Comparison of ENCODE assay signal across 1 cellular context in the genomic region with DNA sequence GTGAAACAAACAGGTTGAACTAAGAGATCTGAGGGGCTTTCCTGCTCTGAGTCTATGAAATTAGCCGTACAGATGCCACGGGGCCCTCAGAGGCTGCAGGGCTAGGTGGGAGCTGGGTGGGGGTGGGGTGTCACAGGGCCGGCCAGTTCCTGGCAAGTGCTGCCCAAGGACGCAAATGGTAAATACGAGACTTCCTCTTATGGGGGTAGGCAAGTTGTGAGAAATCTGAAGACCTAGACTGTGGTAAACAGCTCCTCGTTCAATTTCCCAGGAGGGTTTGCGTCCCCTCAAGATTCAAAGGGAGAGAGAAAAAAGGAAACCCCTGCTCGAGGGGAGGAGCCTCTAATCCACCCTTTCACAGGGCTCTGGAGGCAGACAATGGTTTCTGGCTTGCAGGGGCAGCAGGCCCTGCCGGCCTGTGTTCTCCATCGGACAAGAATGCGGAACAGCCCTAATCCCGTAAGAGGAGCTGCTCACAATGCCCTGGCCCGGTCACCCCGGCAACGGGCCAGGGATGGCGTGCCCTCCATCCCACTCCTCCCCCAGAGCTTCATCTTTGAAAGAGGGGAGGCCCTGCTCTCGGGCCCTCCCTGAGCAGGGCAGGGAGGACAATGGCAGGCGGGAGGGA.
TF ChIP-seq lines count a peak whose summit lies in the region.

No MANE protein-coding gene starts in this region.

TF ChIP-seq in GM12878, 131 proteins besides CTCF, POLR2A, EP300 and RAD21 (continued from another document and continues in another):
- TF ChIP-seq, protein P1, sequence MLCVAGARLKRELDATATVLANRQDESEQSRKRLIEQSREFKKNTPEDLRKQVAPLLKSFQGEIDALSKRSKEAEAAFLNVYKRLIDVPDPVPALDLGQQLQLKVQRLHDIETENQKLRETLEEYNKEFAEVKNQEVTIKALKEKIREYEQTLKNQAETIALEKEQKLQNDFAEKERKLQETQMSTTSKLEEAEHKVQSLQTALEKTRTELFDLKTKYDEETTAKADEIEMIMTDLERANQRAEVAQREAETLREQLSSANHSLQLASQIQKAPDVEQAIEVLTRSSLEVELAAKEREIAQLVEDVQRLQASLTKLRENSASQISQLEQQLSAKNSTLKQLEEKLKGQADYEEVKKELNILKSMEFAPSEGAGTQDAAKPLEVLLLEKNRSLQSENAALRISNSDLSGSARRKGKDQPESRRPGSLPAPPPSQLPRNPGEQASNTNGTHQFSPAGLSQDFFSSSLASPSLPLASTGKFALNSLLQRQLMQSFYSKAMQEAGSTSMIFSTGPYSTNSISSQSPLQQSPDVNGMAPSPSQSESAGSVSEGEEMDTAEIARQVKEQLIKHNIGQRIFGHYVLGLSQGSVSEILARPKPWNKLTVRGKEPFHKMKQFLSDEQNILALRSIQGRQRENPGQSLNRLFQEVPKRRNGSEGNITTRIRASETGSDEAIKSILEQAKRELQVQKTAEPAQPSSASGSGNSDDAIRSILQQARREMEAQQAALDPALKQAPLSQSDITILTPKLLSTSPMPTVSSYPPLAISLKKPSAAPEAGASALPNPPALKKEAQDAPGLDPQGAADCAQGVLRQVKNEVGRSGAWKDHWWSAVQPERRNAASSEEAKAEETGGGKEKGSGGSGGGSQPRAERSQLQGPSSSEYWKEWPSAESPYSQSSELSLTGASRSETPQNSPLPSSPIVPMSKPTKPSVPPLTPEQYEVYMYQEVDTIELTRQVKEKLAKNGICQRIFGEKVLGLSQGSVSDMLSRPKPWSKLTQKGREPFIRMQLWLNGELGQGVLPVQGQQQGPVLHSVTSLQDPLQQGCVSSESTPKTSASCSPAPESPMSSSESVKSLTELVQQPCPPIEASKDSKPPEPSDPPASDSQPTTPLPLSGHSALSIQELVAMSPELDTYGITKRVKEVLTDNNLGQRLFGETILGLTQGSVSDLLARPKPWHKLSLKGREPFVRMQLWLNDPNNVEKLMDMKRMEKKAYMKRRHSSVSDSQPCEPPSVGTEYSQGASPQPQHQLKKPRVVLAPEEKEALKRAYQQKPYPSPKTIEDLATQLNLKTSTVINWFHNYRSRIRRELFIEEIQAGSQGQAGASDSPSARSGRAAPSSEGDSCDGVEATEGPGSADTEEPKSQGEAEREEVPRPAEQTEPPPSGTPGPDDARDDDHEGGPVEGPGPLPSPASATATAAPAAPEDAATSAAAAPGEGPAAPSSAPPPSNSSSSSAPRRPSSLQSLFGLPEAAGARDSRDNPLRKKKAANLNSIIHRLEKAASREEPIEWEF (IDR thresholded peaks at IDR 0.05; ENCODE audit: insufficient replicate concordance, low read depth, low read length), result peak; percentile 65
- TF ChIP-seq, protein P2, sequence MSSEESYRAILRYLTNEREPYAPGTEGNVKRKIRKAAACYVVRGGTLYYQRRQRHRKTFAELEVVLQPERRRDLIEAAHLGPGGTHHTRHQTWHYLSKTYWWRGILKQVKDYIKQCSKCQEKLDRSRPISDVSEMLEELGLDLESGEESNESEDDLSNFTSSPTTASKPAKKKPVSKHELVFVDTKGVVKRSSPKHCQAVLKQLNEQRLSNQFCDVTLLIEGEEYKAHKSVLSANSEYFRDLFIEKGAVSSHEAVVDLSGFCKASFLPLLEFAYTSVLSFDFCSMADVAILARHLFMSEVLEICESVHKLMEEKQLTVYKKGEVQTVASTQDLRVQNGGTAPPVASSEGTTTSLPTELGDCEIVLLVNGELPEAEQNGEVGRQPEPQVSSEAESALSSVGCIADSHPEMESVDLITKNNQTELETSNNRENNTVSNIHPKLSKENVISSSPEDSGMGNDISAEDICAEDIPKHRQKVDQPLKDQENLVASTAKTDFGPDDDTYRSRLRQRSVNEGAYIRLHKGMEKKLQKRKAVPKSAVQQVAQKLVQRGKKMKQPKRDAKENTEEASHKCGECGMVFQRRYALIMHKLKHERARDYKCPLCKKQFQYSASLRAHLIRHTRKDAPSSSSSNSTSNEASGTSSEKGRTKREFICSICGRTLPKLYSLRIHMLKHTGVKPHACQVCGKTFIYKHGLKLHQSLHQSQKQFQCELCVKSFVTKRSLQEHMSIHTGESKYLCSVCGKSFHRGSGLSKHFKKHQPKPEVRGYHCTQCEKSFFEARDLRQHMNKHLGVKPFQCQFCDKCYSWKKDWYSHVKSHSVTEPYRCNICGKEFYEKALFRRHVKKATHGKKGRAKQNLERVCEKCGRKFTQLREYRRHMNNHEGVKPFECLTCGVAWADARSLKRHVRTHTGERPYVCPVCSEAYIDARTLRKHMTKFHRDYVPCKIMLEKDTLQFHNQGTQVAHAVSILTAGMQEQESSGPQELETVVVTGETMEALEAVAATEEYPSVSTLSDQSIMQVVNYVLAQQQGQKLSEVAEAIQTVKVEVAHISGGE (CRISPR knock-in tag; IDR thresholded peaks at IDR 0.05), result no peak
- TF ChIP-seq, protein P3, sequence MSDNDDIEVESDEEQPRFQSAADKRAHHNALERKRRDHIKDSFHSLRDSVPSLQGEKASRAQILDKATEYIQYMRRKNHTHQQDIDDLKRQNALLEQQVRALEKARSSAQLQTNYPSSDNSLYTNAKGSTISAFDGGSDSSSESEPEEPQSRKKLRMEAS (IDR thresholded peaks at IDR 0.05; ENCODE audit: low read depth, low read length), result no peak
- TF ChIP-seq NFIC (IDR thresholded peaks at IDR 0.05; ENCODE audit: low read depth, low read length), result peak; percentile 49; the same call in 1 of the 2 replicates
- TF ChIP-seq SUPT20H (IDR thresholded peaks at IDR 0.05; ENCODE audit: borderline replicate concordance, control insufficient read depth, low read depth, low read length), result no peak
- TF ChIP-seq KDM1A (IDR thresholded peaks at IDR 0.05; ENCODE audit: borderline replicate concordance), result no peak
- TF ChIP-seq CHD1 (IDR thresholded peaks at IDR 0.05; ENCODE audit: low read depth, low read length), result no peak
- TF ChIP-seq, protein P4, sequence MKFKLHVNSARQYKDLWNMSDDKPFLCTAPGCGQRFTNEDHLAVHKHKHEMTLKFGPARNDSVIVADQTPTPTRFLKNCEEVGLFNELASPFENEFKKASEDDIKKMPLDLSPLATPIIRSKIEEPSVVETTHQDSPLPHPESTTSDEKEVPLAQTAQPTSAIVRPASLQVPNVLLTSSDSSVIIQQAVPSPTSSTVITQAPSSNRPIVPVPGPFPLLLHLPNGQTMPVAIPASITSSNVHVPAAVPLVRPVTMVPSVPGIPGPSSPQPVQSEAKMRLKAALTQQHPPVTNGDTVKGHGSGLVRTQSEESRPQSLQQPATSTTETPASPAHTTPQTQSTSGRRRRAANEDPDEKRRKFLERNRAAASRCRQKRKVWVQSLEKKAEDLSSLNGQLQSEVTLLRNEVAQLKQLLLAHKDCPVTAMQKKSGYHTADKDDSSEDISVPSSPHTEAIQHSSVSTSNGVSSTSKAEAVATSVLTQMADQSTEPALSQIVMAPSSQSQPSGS (IDR thresholded peaks at IDR 0.05; ENCODE audit: low read length), result no peak
- TF ChIP-seq RELA (IDR thresholded peaks at IDR 0.05; ENCODE audit: borderline replicate concordance, partially characterized antibody), result peak; percentile 3
- no peak for TF ChIP-seq SMARCA5 (IDR thresholded peaks at IDR 0.05)
- TF ChIP-seq, protein P5, sequence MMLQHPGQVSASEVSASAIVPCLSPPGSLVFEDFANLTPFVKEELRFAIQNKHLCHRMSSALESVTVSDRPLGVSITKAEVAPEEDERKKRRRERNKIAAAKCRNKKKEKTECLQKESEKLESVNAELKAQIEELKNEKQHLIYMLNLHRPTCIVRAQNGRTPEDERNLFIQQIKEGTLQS (IDR thresholded peaks at IDR 0.05; ENCODE audit: borderline replicate concordance, extremely low read depth, low read depth, low read length), result no peak
- TF ChIP-seq CREB1 (IDR thresholded peaks at IDR 0.05; ENCODE audit: low read depth), result no peak
- no peak for TF ChIP-seq ZBED1 (IDR thresholded peaks at IDR 0.05; ENCODE audit: borderline replicate concordance)
- TF ChIP-seq CBX5 (IDR thresholded peaks at IDR 0.05; ENCODE audit: low read depth), result no peak
- TF ChIP-seq BRCA1 (IDR thresholded peaks at IDR 0.05; ENCODE audit: low read depth, low read length), result no peak
- no peak for TF ChIP-seq BMI1 (IDR thresholded peaks at IDR 0.05; ENCODE audit: borderline replicate concordance)
- TF ChIP-seq, protein P6, sequence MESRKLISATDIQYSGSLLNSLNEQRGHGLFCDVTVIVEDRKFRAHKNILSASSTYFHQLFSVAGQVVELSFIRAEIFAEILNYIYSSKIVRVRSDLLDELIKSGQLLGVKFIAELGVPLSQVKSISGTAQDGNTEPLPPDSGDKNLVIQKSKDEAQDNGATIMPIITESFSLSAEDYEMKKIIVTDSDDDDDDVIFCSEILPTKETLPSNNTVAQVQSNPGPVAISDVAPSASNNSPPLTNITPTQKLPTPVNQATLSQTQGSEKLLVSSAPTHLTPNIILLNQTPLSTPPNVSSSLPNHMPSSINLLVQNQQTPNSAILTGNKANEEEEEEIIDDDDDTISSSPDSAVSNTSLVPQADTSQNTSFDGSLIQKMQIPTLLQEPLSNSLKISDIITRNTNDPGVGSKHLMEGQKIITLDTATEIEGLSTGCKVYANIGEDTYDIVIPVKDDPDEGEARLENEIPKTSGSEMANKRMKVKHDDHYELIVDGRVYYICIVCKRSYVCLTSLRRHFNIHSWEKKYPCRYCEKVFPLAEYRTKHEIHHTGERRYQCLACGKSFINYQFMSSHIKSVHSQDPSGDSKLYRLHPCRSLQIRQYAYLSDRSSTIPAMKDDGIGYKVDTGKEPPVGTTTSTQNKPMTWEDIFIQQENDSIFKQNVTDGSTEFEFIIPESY (IDR thresholded peaks at IDR 0.05), result no peak
- no peak for TF ChIP-seq CHD4 (IDR thresholded peaks at IDR 0.05)
- TF ChIP-seq SPI1 (IDR thresholded peaks at IDR 0.05; ENCODE audit: borderline replicate concordance, insufficient read depth, low read depth, low read length), result peak; percentile 66
- TF ChIP-seq MYC (IDR thresholded peaks at IDR 0.05; ENCODE audit: insufficient read depth, insufficient read length, insufficient replicate concordance, low read length, severe bottlenecking), result no peak
- no peak for TF ChIP-seq ZNF24 (IDR thresholded peaks at IDR 0.05)
- no peak; the same call in 1 of the 2 replicates for TF ChIP-seq SMC3 (IDR thresholded peaks at IDR 0.05; ENCODE audit: borderline replicate concordance, low read length)
- TF ChIP-seq, protein P7, sequence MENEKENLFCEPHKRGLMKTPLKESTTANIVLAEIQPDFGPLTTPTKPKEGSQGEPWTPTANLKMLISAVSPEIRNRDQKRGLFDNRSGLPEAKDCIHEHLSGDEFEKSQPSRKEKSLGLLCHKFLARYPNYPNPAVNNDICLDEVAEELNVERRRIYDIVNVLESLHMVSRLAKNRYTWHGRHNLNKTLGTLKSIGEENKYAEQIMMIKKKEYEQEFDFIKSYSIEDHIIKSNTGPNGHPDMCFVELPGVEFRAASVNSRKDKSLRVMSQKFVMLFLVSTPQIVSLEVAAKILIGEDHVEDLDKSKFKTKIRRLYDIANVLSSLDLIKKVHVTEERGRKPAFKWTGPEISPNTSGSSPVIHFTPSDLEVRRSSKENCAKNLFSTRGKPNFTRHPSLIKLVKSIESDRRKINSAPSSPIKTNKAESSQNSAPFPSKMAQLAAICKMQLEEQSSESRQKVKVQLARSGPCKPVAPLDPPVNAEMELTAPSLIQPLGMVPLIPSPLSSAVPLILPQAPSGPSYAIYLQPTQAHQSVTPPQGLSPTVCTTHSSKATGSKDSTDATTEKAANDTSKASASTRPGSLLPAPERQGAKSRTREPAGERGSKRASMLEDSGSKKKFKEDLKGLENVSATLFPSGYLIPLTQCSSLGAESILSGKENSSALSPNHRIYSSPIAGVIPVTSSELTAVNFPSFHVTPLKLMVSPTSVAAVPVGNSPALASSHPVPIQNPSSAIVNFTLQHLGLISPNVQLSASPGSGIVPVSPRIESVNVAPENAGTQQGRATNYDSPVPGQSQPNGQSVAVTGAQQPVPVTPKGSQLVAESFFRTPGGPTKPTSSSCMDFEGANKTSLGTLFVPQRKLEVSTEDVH (IDR thresholded peaks at IDR 0.05; ENCODE audit: low read depth, partially characterized antibody), result no peak
- TF ChIP-seq TBL1XR1 (IDR thresholded peaks at IDR 0.05; ENCODE audit: low read depth, low read length), result peak; percentile 46; the same call in 1 of the 2 replicates
- 0 out of 2 replicates have a peak, but pooled peaks have one; percentile 21 for TF ChIP-seq MEF2A (IDR thresholded peaks at IDR 0.05; ENCODE audit: insufficient read depth, low read depth, low read length)
- TF ChIP-seq, protein P8, sequence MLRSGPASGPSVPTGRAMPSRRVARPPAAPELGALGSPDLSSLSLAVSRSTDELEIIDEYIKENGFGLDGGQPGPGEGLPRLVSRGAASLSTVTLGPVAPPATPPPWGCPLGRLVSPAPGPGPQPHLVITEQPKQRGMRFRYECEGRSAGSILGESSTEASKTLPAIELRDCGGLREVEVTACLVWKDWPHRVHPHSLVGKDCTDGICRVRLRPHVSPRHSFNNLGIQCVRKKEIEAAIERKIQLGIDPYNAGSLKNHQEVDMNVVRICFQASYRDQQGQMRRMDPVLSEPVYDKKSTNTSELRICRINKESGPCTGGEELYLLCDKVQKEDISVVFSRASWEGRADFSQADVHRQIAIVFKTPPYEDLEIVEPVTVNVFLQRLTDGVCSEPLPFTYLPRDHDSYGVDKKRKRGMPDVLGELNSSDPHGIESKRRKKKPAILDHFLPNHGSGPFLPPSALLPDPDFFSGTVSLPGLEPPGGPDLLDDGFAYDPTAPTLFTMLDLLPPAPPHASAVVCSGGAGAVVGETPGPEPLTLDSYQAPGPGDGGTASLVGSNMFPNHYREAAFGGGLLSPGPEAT (IDR thresholded peaks at IDR 0.05; ENCODE audit: low read depth), result peak; percentile 91
- peak; percentile 65; the same call in 1 of the 2 replicates for TF ChIP-seq FOXM1 (IDR thresholded peaks at IDR 0.05; ENCODE audit: low read depth, low read length)
- TF ChIP-seq, protein P9, sequence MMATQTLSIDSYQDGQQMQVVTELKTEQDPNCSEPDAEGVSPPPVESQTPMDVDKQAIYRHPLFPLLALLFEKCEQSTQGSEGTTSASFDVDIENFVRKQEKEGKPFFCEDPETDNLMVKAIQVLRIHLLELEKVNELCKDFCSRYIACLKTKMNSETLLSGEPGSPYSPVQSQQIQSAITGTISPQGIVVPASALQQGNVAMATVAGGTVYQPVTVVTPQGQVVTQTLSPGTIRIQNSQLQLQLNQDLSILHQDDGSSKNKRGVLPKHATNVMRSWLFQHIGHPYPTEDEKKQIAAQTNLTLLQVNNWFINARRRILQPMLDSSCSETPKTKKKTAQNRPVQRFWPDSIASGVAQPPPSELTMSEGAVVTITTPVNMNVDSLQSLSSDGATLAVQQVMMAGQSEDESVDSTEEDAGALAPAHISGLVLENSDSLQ (IDR thresholded peaks at IDR 0.05), result peak; percentile 3; the same call in 1 of the 2 replicates
- no peak; the same call in 1 of the 2 replicates for TF ChIP-seq RB1 (IDR thresholded peaks at IDR 0.05; ENCODE audit: borderline replicate concordance)
- TF ChIP-seq, protein P10, sequence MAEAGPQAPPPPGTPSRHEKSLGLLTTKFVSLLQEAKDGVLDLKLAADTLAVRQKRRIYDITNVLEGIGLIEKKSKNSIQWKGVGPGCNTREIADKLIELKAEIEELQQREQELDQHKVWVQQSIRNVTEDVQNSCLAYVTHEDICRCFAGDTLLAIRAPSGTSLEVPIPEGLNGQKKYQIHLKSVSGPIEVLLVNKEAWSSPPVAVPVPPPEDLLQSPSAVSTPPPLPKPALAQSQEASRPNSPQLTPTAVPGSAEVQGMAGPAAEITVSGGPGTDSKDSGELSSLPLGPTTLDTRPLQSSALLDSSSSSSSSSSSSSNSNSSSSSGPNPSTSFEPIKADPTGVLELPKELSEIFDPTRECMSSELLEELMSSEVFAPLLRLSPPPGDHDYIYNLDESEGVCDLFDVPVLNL (IDR thresholded peaks at IDR 0.05; ENCODE audit: low read depth, low read length), result no peak
- no peak for TF ChIP-seq CBFB (IDR thresholded peaks at IDR 0.05; ENCODE audit: low read depth)
- TF ChIP-seq RFX5 (IDR thresholded peaks at IDR 0.05; ENCODE audit: low read depth, low read length), result no peak
- no peak for TF ChIP-seq KAT2A (conservative IDR thresholded peaks at IDR 0.05; ENCODE audit: control insufficient read depth, low read depth, low read length)
- TF ChIP-seq WRNIP1 (IDR thresholded peaks at IDR 0.05; ENCODE audit: borderline replicate concordance, low read depth, low read length), result no peak
- TF ChIP-seq NFXL1 (IDR thresholded peaks at IDR 0.05; ENCODE audit: borderline replicate concordance), result no peak
- no peak for TF ChIP-seq SIN3A (IDR thresholded peaks at IDR 0.05; ENCODE audit: low read depth, low read length)
- TF ChIP-seq NBN (IDR thresholded peaks at IDR 0.05), result peak; percentile 77
